ENCODE assay signal across 8 cellular contexts in the genomic region with DNA sequence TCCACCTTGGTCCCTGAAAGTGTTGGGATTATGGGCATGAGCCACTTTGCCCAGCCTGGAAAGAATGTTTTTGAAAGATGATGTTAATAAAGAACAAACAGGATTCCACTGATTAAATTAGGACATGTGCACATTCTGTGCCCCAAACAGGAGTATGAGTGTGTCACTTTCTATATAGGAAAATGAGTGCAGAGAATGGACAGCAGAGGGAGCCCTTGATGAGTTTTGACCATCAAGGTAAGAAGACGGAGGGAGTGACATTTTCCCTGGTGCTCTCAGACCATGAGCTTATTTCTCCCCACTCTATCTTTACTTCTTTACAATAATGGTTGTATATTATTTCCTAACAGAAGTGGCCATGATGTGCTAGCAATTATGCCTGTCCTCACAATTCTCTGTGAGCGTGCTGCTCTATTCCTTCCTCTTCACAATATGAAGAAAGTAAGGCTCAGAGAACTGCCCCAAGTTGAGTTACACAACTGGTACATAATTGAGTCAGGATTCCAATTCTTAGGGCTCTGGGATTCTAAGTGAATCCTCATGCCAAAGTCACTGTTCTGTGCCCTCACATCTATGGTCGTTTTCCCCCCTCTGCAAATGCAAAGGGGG. TPM values are rescaled to one million over a fixed set of nuclear protein-coding genes. Genes with fewer than 3 reads are reported as not detected.
A peak's percentile ranks its signal among the peaks of the same experiment; 100 is the strongest.
DNase-seq lines count a peak whose midpoint lies in the region; ATAC-seq and TF ChIP-seq lines count a peak whose summit lies in the region.

No MANE protein-coding gene starts in this region.

- in situ Hi-C loops in Caki2 (cut with HindIII; ENCODE audit: low pct_unique_long_range_greater_than_20kb, low sequenced_read_pairs) = no loop called here

- POLR2A ChIA-PET in PC-9 (lab: Charles Lee; ENCODE audit: unreplicated experiment) = interaction anchor here (0.6 kb wide), 3 partner anchors 42 to 1261 kb away, joined by 3 to 4 read pairs (median 4); no protein-coding TSS in a partner anchor

- no peak overlapping the region for H3K27ac ChIP-seq in PC-9
- H3K27ac ChIP-seq in adrenal gland = no peak overlapping the region

- peak; percentile 73 for ATAC-seq in GM19455 (IDR thresholded peaks at IDR 0.05; ENCODE audit: unreplicated experiment)
- peak; percentile 83 to 88 for ATAC-seq in left cardiac atrium
- ATAC-seq in HG03095 (IDR thresholded peaks at IDR 0.05; ENCODE audit: unreplicated experiment) = no peak

- intact Hi-C loops in PC-9 (cut with micrococcal nuclease; ENCODE audit: unreplicated experiment) = loop anchor here (1.0 to 5.0 kb wide), 3 partner anchors 147 to 1238 kb away; no protein-coding TSS in a partner anchor
- intact Hi-C loops in adrenal gland (cut with DNase I) = loop anchor here in 1 of 2 donors (2.0 kb wide), 1 partner anchor 146 kb away; no protein-coding TSS in a partner anchor
- intact Hi-C loops in left cardiac atrium (cut with DNase I) = loop anchor here in 1 of 2 donors (2.0 kb wide), 1 partner anchor 144 kb away; no protein-coding TSS in a partner anchor

- TF ChIP-seq CTCF in LNCaP clone FGC (IDR thresholded peaks at IDR 0.05; ENCODE audit: control insufficient read depth, extremely low read depth, insufficient read depth) (peak; percentile 63), PC-9 (conservative IDR thresholded peaks at IDR 0.05) (peak; percentile 86), adrenal gland (IDR thresholded peaks at IDR 0.05) (peak; percentile 58 to 91 (median 80))

- CTCF ChIA-PET in PC-9 (lab: Charles Lee) = interaction anchor here (0.6 to 2.6 kb wide), 10 partner anchors 18 to 163 kb away, joined by 3 to 20 read pairs (median 4); no protein-coding TSS in a partner anchor

- no peaks in the 10 kb centered on the region for H3K36me3 ChIP-seq in PC-9 (ENCODE audit: low read depth)
- H3K36me3 ChIP-seq in adrenal gland (replicated peaks in 1 of 2) = no peaks in the 10 kb centered on the region

- H3F3A ChIP-seq in PC-9 (ENCODE audit: insufficient read depth, low read depth) = peaks cover 7% of the 10 kb centered on the region; the same call in 1 of the 2 replicates

- no peak for TF ChIP-seq POLR2A in adrenal gland (IDR thresholded peaks at IDR 0.05)

- WGBS in adrenal gland, 4 donors = 55 to 63% (median 59%) methylated on average over 3 of the region's 3 CpGs

- no peaks in the 10 kb centered on the region for H3K9me2 ChIP-seq in PC-9 (ENCODE audit: insufficient read depth)

- no peaks in the 10 kb centered on the region for H3K27me3 ChIP-seq in PC-9 (ENCODE audit: insufficient read depth, low read depth)
- H3K27me3 ChIP-seq in adrenal gland = no peaks in the 10 kb centered on the region

- no peaks in the 10 kb centered on the region for H3K9me3 ChIP-seq in PC-9 (ENCODE audit: insufficient read depth, low read depth)
- no peaks in the 10 kb centered on the region for H3K9me3 ChIP-seq in adrenal gland (replicated peaks in 1 of 3)

- no peak overlapping the region for H3K4me2 ChIP-seq in PC-9

- no peak overlapping the region for H2AFZ ChIP-seq in PC-9

- no peaks in the 10 kb centered on the region for H4K20me1 ChIP-seq in PC-9 (ENCODE audit: insufficient read depth)

- no peaks in the 10 kb centered on the region for H3K79me2 ChIP-seq in PC-9 (ENCODE audit: low read depth)

- H3K4me1 ChIP-seq in PC-9 (replicated peaks; ENCODE audit: insufficient read depth) = 0 out of 2 replicates have a peak, but pooled peaks cover 3% of the 10 kb centered on the region
- H3K4me1 ChIP-seq in adrenal gland (replicated peaks in 1 of 2) = no peaks in the 10 kb centered on the region

- BruUV-seq in PC-9 (replicated peaks; lab: Mats Ljungman, UMichigan) = no TSS peak

- DNase-seq in Caki2 (ENCODE audit: low read depth) (peak; percentile 59), LNCaP clone FGC (ENCODE audit: low read depth) (peak; percentile 67), PC-9 (peak; percentile 53 to 64), adrenal gland (peak; percentile 67 to 90 (median 79)), left cardiac atrium (peak; percentile 62), putamen (ENCODE audit: low spot score) (peak; percentile 59)

- H3K4me3 ChIP-seq in LNCaP clone FGC (ENCODE audit: low read depth, low read length) (no peak overlapping the region), PC-9 (no peak overlapping the region), adrenal gland (no peak overlapping the region)

RNA-seq across cellular contexts. Expression of gene RPL37A, which starts 20.6 kb away (rescaled TPM):
- 1,019 and 1,358 TPM in 2 replicates for total RNA-seq in Caki2 (2014; rRNA removed; shearing (Covaris generic); ENCODE audit: low replicate concordance)
- total RNA-seq in PC-9 (2021) (2,248 and 2,378 TPM in 2 replicates), adrenal gland (1,000 to 10,000 TPM in 5 of 8 donors, 100 to 1,000 TPM in 3; 673 to 2,999 (median 1,997) TPM), left cardiac atrium (1,000 to 10,000 TPM; 1,877 to 1,963 TPM)
- polyA plus RNA-seq in adrenal gland = 1,000 to 10,000 TPM; 1,765 to 3,364 (median 2,278) TPM
